8 cellular contexts compared by ENCODE assay signal in the genomic region with DNA sequence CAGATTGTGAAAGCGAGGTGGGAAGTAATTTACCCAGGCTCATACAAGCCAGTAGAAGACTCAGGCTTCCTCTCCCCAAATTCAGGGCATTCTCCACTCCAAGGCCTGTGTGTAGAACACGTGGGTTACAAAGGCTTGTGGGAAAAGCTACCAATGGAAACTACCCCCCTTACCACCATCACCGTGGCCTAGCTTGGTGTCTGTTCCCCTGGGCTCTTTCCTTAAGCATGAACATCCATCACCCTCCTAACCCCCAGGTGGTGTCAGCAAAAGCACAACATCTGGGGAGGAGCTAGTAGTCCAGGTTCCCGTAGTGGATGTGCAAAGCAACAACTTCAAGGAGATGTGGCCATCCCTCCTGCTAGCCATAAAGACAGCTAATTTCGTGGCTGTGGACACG. TPM values are rescaled to one million over a fixed set of nuclear protein-coding genes. Genes with fewer than 3 reads are reported as not detected.
DNase-seq lines count a peak whose midpoint lies in the region; ATAC-seq, FAIRE-seq and TF ChIP-seq lines count a peak whose summit lies in the region.

No MANE protein-coding gene starts in this region.

- H3K27ac Mint-ChIP-seq in activated naive CD4-positive, alpha-beta T cell treated with anti-CD3 and anti-CD28 coated beads, Interleukin-2, amount 10 ng/mL, durations not matched to agents 7 days and 5 days = peak overlapping the region; percentile 99

- H3K27me3 ChIP-seq in endothelial cell of umbilical vein (ENCODE audit: control insufficient read depth in 2 of 2, insufficient read depth in 2 of 2, low read length in 2 of 2) (no peaks in the 10 kb centered on the region), osteoblast (ENCODE audit: insufficient read depth, low read length) (no peaks in the 10 kb centered on the region)

- peaks cover 47% of the 10 kb centered on the region for H3K4me1 Mint-ChIP-seq in activated naive CD4-positive, alpha-beta T cell treated with anti-CD3 and anti-CD28 coated beads, Interleukin-2, amount 10 ng/mL, durations not matched to agents 7 days and 5 days

- TF ChIP-seq CTCF in RWPE1 (conservative IDR thresholded peaks at IDR 0.05; ENCODE audit: low read depth) = no peak
- TF ChIP-seq CTCF in endothelial cell of umbilical vein (IDR thresholded peaks at IDR 0.05; ENCODE audit: extremely low read depth in 1 of 2, insufficient read depth in 1 of 2, low read depth in 1 of 2, low read length in 2 of 2) = no peak
- no peak for TF ChIP-seq CTCF in osteoblast (IDR thresholded peaks at IDR 0.05; ENCODE audit: extremely low read depth, low read depth, low read length)

- POLR2A ChIA-PET in RWPE1 (lab: Yijun Ruan, JAX; ENCODE audit: low non-redundant PET) = interaction anchor here (0.5 to 2.1 kb wide), 8 partner anchors 8 to 330 kb away, joined by 3 to 6 read pairs (median 4); a partner anchor contains a TSS
- POLR2A ChIA-PET in endothelial cell of umbilical vein (lab: Charles Lee) = interaction anchor here (0.9 to 2.9 kb wide), 8 partner anchors 13 to 611 kb away, joined by 3 to 33 read pairs (median 11); a partner anchor contains a TSS

- dilution Hi-C loops in endothelial cell of umbilical vein (cut with MboI; ENCODE audit: extremely low pct_ligation_motif_present, low sequenced_read_pairs) = no loop called here

- H2AFZ ChIP-seq in endothelial cell of umbilical vein (ENCODE audit: low read depth, low read length) = no peak overlapping the region
- peak overlapping the region; percentile 98 for H2AFZ ChIP-seq in osteoblast (ENCODE audit: low read length)

- H3K9me1 ChIP-seq in endothelial cell of umbilical vein (replicated peaks; ENCODE audit: control insufficient read depth, extremely low read depth, insufficient read depth, low read length) = no peaks in the 10 kb centered on the region

- peaks cover 40% of the 10 kb centered on the region for H3K36me3 Mint-ChIP-seq in activated naive CD4-positive, alpha-beta T cell treated with anti-CD3 and anti-CD28 coated beads, Interleukin-2, amount 10 ng/mL, durations not matched to agents 7 days and 5 days

- H4K20me1 ChIP-seq in endothelial cell of umbilical vein (replicated peaks; ENCODE audit: control insufficient read depth, extremely low read depth, insufficient read depth, low read length) (no peaks in the 10 kb centered on the region), osteoblast (ENCODE audit: insufficient read depth, low read length) (peaks cover 2% of the 10 kb centered on the region)

- no peak for ATAC-seq in GM18909 (IDR thresholded peaks at IDR 0.05; ENCODE audit: poor library complexity, unreplicated experiment)

- no peaks in the 10 kb centered on the region for H3K27me3 Mint-ChIP-seq in activated naive CD4-positive, alpha-beta T cell treated with anti-CD3 and anti-CD28 coated beads, Interleukin-2, amount 10 ng/mL, durations not matched to agents 7 days and 5 days

- H3K4me3 Mint-ChIP-seq in activated naive CD4-positive, alpha-beta T cell treated with anti-CD3 and anti-CD28 coated beads, Interleukin-2, amount 10 ng/mL, durations not matched to agents 7 days and 5 days = peak overlapping the region; percentile 98

- no TSS peak for BruUV-seq in endothelial cell of umbilical vein (replicated peaks; lab: Mats Ljungman, UMichigan)

- H3K4me1 ChIP-seq in endothelial cell of umbilical vein (ENCODE audit: control insufficient read depth, extremely low read depth, insufficient read depth, low read length) (peaks cover 22% of the 10 kb centered on the region), osteoblast (ENCODE audit: insufficient read depth, low read length) (peaks cover 19% of the 10 kb centered on the region)

- peak; percentile 40 for DNase-seq in activated naive CD4-positive, alpha-beta T cell treated with anti-CD3 and anti-CD28 coated beads, Interleukin-2, amount 10 ng/mL, durations not matched to agents 7 days and 5 days
- DNase-seq in activated naive CD4-positive, alpha-beta T cell (lab: John Stamatoyannopoulos, UW) = no peak
- DNase-seq in RWPE1 (ENCODE audit: low spot score) = no peak
- no peak for DNase-seq in endothelial cell of umbilical vein (ENCODE audit: low read depth, low spot score)
- no peak for DNase-seq in osteoblast (ENCODE audit: insufficient read length, low spot score, missing footprints)
- DNase-seq in retina = no peak
- no peak for DNase-seq in NCI-H2029 (lab: John Stamatoyannopoulos, UW)

- peak overlapping the region; percentile 75 for H3K4me2 ChIP-seq in endothelial cell of umbilical vein (ENCODE audit: insufficient read depth, low read length)
- peak overlapping the region; percentile 85 for H3K4me2 ChIP-seq in osteoblast (ENCODE audit: insufficient read depth, low read length)

- H3K27ac ChIP-seq in RWPE1 = peak overlapping the region; percentile 96
- peak overlapping the region; percentile 85 for H3K27ac ChIP-seq in endothelial cell of umbilical vein (ENCODE audit: insufficient read depth, low read depth, low read length)
- H3K27ac ChIP-seq in osteoblast (ENCODE audit: low read depth, low read length) = peak overlapping the region; percentile 95

- CTCF ChIA-PET in activated naive CD4-positive, alpha-beta T cell treated with anti-CD3 and anti-CD28 coated beads, Interleukin-2, amount 10 ng/mL, durations not matched to agents 7 days and 5 days (lab: Charles Lee) = interaction anchor here (0.6 to 3.0 kb wide), 8 partner anchors 10 to 327 kb away, joined by 3 to 28 read pairs (median 9); a partner anchor contains a TSS
- CTCF ChIA-PET in RWPE1 (lab: Yijun Ruan, JAX) (interaction anchor here (0.5 to 1.6 kb wide), 2 partner anchors 123 to 152 kb away, joined by 5 to 17 read pairs; no protein-coding TSS in a partner anchor), endothelial cell of umbilical vein (lab: Charles Lee) (interaction anchor here (0.9 to 3.5 kb wide), 13 partner anchors 8 to 550 kb away, joined by 3 to 35 read pairs (median 8); a partner anchor contains a TSS)

- H3K9me3 Mint-ChIP-seq in activated naive CD4-positive, alpha-beta T cell treated with anti-CD3 and anti-CD28 coated beads, Interleukin-2, amount 10 ng/mL, durations not matched to agents 7 days and 5 days = no peaks in the 10 kb centered on the region

- H3K36me3 ChIP-seq in endothelial cell of umbilical vein (ENCODE audit: control insufficient read depth in 2 of 2, extremely low read depth in 1 of 2, insufficient read depth in 2 of 2, low read length in 2 of 2) (peaks cover 8 to 11% of the 10 kb centered on the region in 2 experiments), osteoblast (ENCODE audit: insufficient read depth, low read length) (peaks cover 35% of the 10 kb centered on the region)

- H3K9ac ChIP-seq in endothelial cell of umbilical vein (replicated peaks; ENCODE audit: extremely low read depth, insufficient read depth, low read length) = peak overlapping the region; percentile 81

- TF ChIP-seq POLR2A in endothelial cell of umbilical vein (IDR thresholded peaks at IDR 0.05; ENCODE audit: low read depth, low read length) = no peak

- H3K4me3 ChIP-seq in endothelial cell of umbilical vein (replicated peaks in 1 of 3; ENCODE audit: insufficient read depth in 1 of 3, low read depth in 1 of 3, low read length in 3 of 3) = peak overlapping the region; percentile 48 to 82 (median 56)
- peak overlapping the region; percentile 94 for H3K4me3 ChIP-seq in osteoblast (ENCODE audit: insufficient read depth, low read length)

- H3K9me3 ChIP-seq in endothelial cell of umbilical vein (replicated peaks; ENCODE audit: control insufficient read depth, insufficient read depth, low read length) (no peaks in the 10 kb centered on the region), osteoblast (ENCODE audit: low read depth, low read length) (no peaks in the 10 kb centered on the region)

- FAIRE-seq in endothelial cell of umbilical vein (lab: Jason Lieb, UNC) = no peak

- H3K79me2 ChIP-seq in endothelial cell of umbilical vein (ENCODE audit: control insufficient read depth, insufficient read depth, low read length) (peaks cover 24% of the 10 kb centered on the region), osteoblast (ENCODE audit: insufficient read depth, low read length) (peaks cover 34% of the 10 kb centered on the region)

- intact Hi-C loops in endothelial cell of umbilical vein (cut with micrococcal nuclease) = loop anchor here (1.0 to 5.0 kb wide), 7 partner anchors 14 to 346 kb away; a partner anchor contains a TSS

TF ChIP-seq in endothelial cell of umbilical vein, 7 proteins besides CTCF, POLR2A, EP300 and RAD21 (continues in another document):
- TF ChIP-seq POLR2AphosphoS5 (IDR thresholded peaks at IDR 0.05; ENCODE audit: insufficient read depth, low read depth, low read length) = no peak
- TF ChIP-seq EZH2 (IDR thresholded peaks at IDR 0.05; ENCODE audit: borderline replicate concordance, low read depth, low read length, severe bottlenecking) = no peak

RNA-seq across cellular contexts. Expression of a gene that starts 0.6 kb away (rescaled TPM):
- total RNA-seq in endothelial cell of umbilical vein (14.3 and 16.6 TPM in 2 replicates), osteoblast (13.6 and 14.1 TPM in 2 replicates)
- polyA plus RNA-seq in endothelial cell of umbilical vein = 12.3 and 15.0 TPM in 2 replicates
- polyA plus RNA-seq in endothelial cell of umbilical vein (2011; cell fraction: cytosol; rRNA removed) = 7.5 and 10.4 TPM in 2 replicates
- polyA plus RNA-seq in endothelial cell of umbilical vein (2011; cell fraction: nucleus; rRNA removed) = 57.5 and 66.2 TPM in 2 replicates
- 6.0 and 8.2 TPM in 2 replicates for polyA plus RNA-seq in endothelial cell of umbilical vein (2012)
- 6.1 and 9.3 TPM in 2 replicates for polyA minus RNA-seq in endothelial cell of umbilical vein
- 8.7 TPM for polyA minus RNA-seq in endothelial cell of umbilical vein (2011; cell fraction: cytosol; rRNA and poly(A)+ RNA removed)
- polyA minus RNA-seq in endothelial cell of umbilical vein (2011; cell fraction: nucleus; rRNA and poly(A)+ RNA removed) = 11.3 and 14.0 TPM in 2 replicates

RNA-seq across cellular contexts. Expression of a gene that starts 0.8 kb away (rescaled TPM):
- total RNA-seq in endothelial cell of umbilical vein (15.8 and 16.3 TPM in 2 replicates), osteoblast (6.5 and 8.5 TPM in 2 replicates)
- 24.9 and 25.2 TPM in 2 replicates for polyA plus RNA-seq in endothelial cell of umbilical vein
- 25.3 and 32.1 TPM in 2 replicates for polyA plus RNA-seq in endothelial cell of umbilical vein (2011; cell fraction: cytosol; rRNA removed)
- 33.1 and 34.5 TPM in 2 replicates for polyA plus RNA-seq in endothelial cell of umbilical vein (2011; cell fraction: nucleus; rRNA removed)
- polyA plus RNA-seq in endothelial cell of umbilical vein (2012) = 10.8 and 12.9 TPM in 2 replicates
- 27.8 and 33.5 TPM in 2 replicates for polyA minus RNA-seq in endothelial cell of umbilical vein
- 30.7 TPM for polyA minus RNA-seq in endothelial cell of umbilical vein (2011; cell fraction: cytosol; rRNA and poly(A)+ RNA removed)
- polyA minus RNA-seq in endothelial cell of umbilical vein (2011; cell fraction: nucleus; rRNA and poly(A)+ RNA removed) = 13.7 and 21.1 TPM in 2 replicates

RNA-seq across cellular contexts. Expression of a gene that starts 14.1 kb away (rescaled TPM):
- total RNA-seq in endothelial cell of umbilical vein (5.6 and 5.9 TPM in 2 replicates), osteoblast (0.36 and 0.59 TPM in 2 replicates)
- polyA plus RNA-seq in endothelial cell of umbilical vein = 3.4 and 3.7 TPM in 2 replicates
- 2.6 and 3.2 TPM in 2 replicates for polyA plus RNA-seq in endothelial cell of umbilical vein (2011; cell fraction: cytosol; rRNA removed)
- polyA plus RNA-seq in endothelial cell of umbilical vein (2011; cell fraction: nucleus; rRNA removed) = 1.1 and 1.8 TPM in 2 replicates
- polyA plus RNA-seq in endothelial cell of umbilical vein (2012) = 1.9 and 3.3 TPM in 2 replicates
- polyA minus RNA-seq in endothelial cell of umbilical vein = 0.70 and 1.4 TPM in 2 replicates
- 26.3 TPM for polyA minus RNA-seq in endothelial cell of umbilical vein (2011; cell fraction: cytosol; rRNA and poly(A)+ RNA removed)
- 0.87 and 0.96 TPM in 2 replicates for polyA minus RNA-seq in endothelial cell of umbilical vein (2011; cell fraction: nucleus; rRNA and poly(A)+ RNA removed)
